Comparison of ENCODE assay signal across 9 cellular contexts in genomic region chr10:3740157-3740871, GRCh38. TPM values are rescaled to one million over a fixed set of nuclear protein-coding genes. Genes with fewer than 3 reads are reported as not detected.
A peak's percentile ranks its signal among the peaks of the same experiment; 100 is the strongest.
DNase-seq lines count a peak whose midpoint lies in the region; ATAC-seq and TF ChIP-seq lines count a peak whose summit lies in the region.
"Had no signal": no experiment of that assay in that cellular context is flagged by ENCODE, and none has a peak within 500 bp of the region (broad histone marks: within the 10 kb centered on the region; RNA-seq: fewer than 3 reads in every experiment).

No MANE protein-coding gene starts in this region.

- ATAC-seq in GM21528 (IDR thresholded peaks at IDR 0.05; ENCODE audit: low FRiP score, unreplicated experiment) (peak; percentile 73), gastroesophageal sphincter (no peak)

- H3K36me3 ChIP-seq in esophagus squamous epithelium, result no peaks in the 10 kb centered on the region
- H3K36me3 ChIP-seq in gastroesophageal sphincter, result no peaks in the 10 kb centered on the region
- no peaks in the 10 kb centered on the region for H3K36me3 ChIP-seq in tibial nerve

- peak; percentile 85 for DNase-seq in DMS53 treated with DMSO at 0.1 percent for 48 hours (lab: John Stamatoyannopoulos, UW; ENCODE audit: unreplicated experiment)
- DNase-seq in NOMO-1 (lab: John Stamatoyannopoulos, UW; ENCODE audit: unreplicated experiment in 2 of 2), result peak; percentile 47 to 72
- DNase-seq in esophagus squamous epithelium (lab: John Stamatoyannopoulos, UW), result no peak
- no peak for DNase-seq in tibial nerve (ENCODE audit: low spot score in 2 of 2)
- DNase-seq in lower leg skin (ENCODE audit: low spot score in 2 of 2), result no peak
- DNase-seq in T-helper 2 cell treated with Interferon-gamma antibody and Interleukin-4, amounts not matched to agents 5 μg/mL and 100 μg/mL, for 36 hours (ENCODE audit: low spot score), result no peak

- H3K9me3 ChIP-seq in esophagus squamous epithelium (no peaks in the 10 kb centered on the region), gastroesophageal sphincter (no peaks in the 10 kb centered on the region), tibial nerve (no peaks in the 10 kb centered on the region)

- H3K27ac ChIP-seq in esophagus squamous epithelium, result peak overlapping the region; percentile 5 to 66 (median 37)
- no peak overlapping the region for H3K27ac ChIP-seq in gastroesophageal sphincter
- H3K27ac ChIP-seq in tibial nerve, result no peak overlapping the region

- H3K9me3 Mint-ChIP-seq in T-helper 2 cell treated with Interferon-gamma antibody and Interleukin-4, amounts not matched to agents 5 μg/mL and 100 μg/mL, for 36 hours, result no peaks in the 10 kb centered on the region

- TF ChIP-seq CTCF in esophagus squamous epithelium (IDR thresholded peaks at IDR 0.05), result no peak
- no peak for TF ChIP-seq CTCF in gastroesophageal sphincter (IDR thresholded peaks at IDR 0.05)
- TF ChIP-seq CTCF in tibial nerve (IDR thresholded peaks at IDR 0.05), result no peak
- TF ChIP-seq CTCF in lower leg skin (IDR thresholded peaks at IDR 0.05), result no peak

- peaks cover 8% of the 10 kb centered on the region for H3K27me3 Mint-ChIP-seq in T-helper 2 cell treated with Interferon-gamma antibody and Interleukin-4, amounts not matched to agents 5 μg/mL and 100 μg/mL, for 36 hours (ENCODE audit: low read depth)
- H3K27me3 Mint-ChIP-seq: IgD-negative memory B cell had no signal

- H3K4me3 ChIP-seq in esophagus squamous epithelium (no peak overlapping the region), gastroesophageal sphincter (no peak overlapping the region), tibial nerve (no peak overlapping the region), lower leg skin (ENCODE audit: low read depth, poor library complexity, severe bottlenecking) (no peak overlapping the region)

- intact Hi-C loops in esophagus squamous epithelium (cut with DNase I) (no loop called here), lower leg skin (cut with DNase I; ENCODE audit: low total_unique reads) (no loop called here)

- TF ChIP-seq POLR2A in esophagus squamous epithelium (IDR thresholded peaks at IDR 0.05), result no peak
- TF ChIP-seq POLR2A in gastroesophageal sphincter (IDR thresholded peaks at IDR 0.05), result no peak
- TF ChIP-seq POLR2A in tibial nerve (IDR thresholded peaks at IDR 0.05), result no peak
- TF ChIP-seq POLR2A in lower leg skin (IDR thresholded peaks at IDR 0.05), result no peak

- no peak overlapping the region for H3K27ac Mint-ChIP-seq in T-helper 2 cell treated with Interferon-gamma antibody and Interleukin-4, amounts not matched to agents 5 μg/mL and 100 μg/mL, for 36 hours

- no peaks in the 10 kb centered on the region for H3K36me3 Mint-ChIP-seq in T-helper 2 cell treated with Interferon-gamma antibody and Interleukin-4, amounts not matched to agents 5 μg/mL and 100 μg/mL, for 36 hours (ENCODE audit: low read depth)
- H3K36me3 Mint-ChIP-seq: IgD-negative memory B cell had no signal

- H3K4me3 Mint-ChIP-seq in T-helper 2 cell treated with Interferon-gamma antibody and Interleukin-4, amounts not matched to agents 5 μg/mL and 100 μg/mL, for 36 hours, result no peak overlapping the region
- H3K4me3 Mint-ChIP-seq: IgD-negative memory B cell had no signal

- WGBS in esophagus squamous epithelium, 2 donors, result 30 to 43% methylated on average over 5 of the region's 5 CpGs
- 64 to 80% methylated on average over 5 of the region's 5 CpGs for WGBS in gastroesophageal sphincter (ENCODE audit: low coverage in 1 of 2), 2 donors
- WGBS in tibial nerve, 2 donors, result 85 to 89% methylated on average over 5 of the region's 5 CpGs
- WGBS in lower leg skin, 2 donors, result 65 to 77% methylated on average over 5 of the region's 5 CpGs

- H3K4me1 Mint-ChIP-seq in T-helper 2 cell treated with Interferon-gamma antibody and Interleukin-4, amounts not matched to agents 5 μg/mL and 100 μg/mL, for 36 hours (ENCODE audit: low read depth), result peaks cover 24% of the 10 kb centered on the region

- H3K4me1 ChIP-seq in esophagus squamous epithelium, result peaks cover 0 to 17% (median 2%) of the 10 kb centered on the region in 3 donors
- peaks cover 0 to 5% (median 0%) of the 10 kb centered on the region in 3 donors for H3K4me1 ChIP-seq in gastroesophageal sphincter
- no peaks in the 10 kb centered on the region for H3K4me1 ChIP-seq in tibial nerve

- no peak for TF ChIP-seq EP300 in gastroesophageal sphincter (IDR thresholded peaks at IDR 0.05)
- TF ChIP-seq EP300 in tibial nerve (IDR thresholded peaks at IDR 0.05), result no peak

- H3K27me3 ChIP-seq in esophagus squamous epithelium, result no peaks in the 10 kb centered on the region
- no peaks in the 10 kb centered on the region for H3K27me3 ChIP-seq in gastroesophageal sphincter
- no peaks in the 10 kb centered on the region for H3K27me3 ChIP-seq in tibial nerve

RNA-seq across cellular contexts. Expression of gene KLF6, which starts 44.7 kb away (rescaled TPM):
- total RNA-seq in esophagus squamous epithelium (10 to 100 TPM; 39.6 to 91.2 (median 74.2) TPM), gastroesophageal sphincter (100 to 1,000 TPM in 2 of 4 donors, 10 to 100 TPM in 2; 90.3 to 113 (median 105) TPM), tibial nerve (100 to 1,000 TPM; 156 to 226 (median 189) TPM), lower leg skin (100 to 1,000 TPM; 127 to 533 (median 179) TPM)

Comparison
In these comparisons a context has a peak if more than half of its experiments do, and no peak if none do; other contexts are left out.
1. DNase-seq: peak in DMS53 treated with DMSO at 0.1 percent for 48 hours (single experiment) and NOMO-1 (2 of 2); none in esophagus squamous epithelium (single experiment), tibial nerve (0 of 2), lower leg skin (0 of 2) and T-helper 2 cell treated with Interferon-gamma antibody and Interleukin-4, amounts not matched to agents 5 μg/mL and 100 μg/mL, for 36 hours (single experiment).
2. H3K27ac ChIP-seq: peak in esophagus squamous epithelium (4 of 4); none in gastroesophageal sphincter (0 of 4) and tibial nerve (0 of 4).